9 cellular contexts compared by ENCODE assay signal in genomic region chrX:100447563-100448397, GRCh38. TPM values are rescaled to one million over a fixed set of nuclear protein-coding genes. Genes with fewer than 3 reads are reported as not detected.
DNase-seq lines count a peak whose midpoint lies in the region; ATAC-seq and TF ChIP-seq lines count a peak whose summit lies in the region.
"Had no signal": no experiment of that assay in that cellular context is flagged by ENCODE, and none has a peak within 500 bp of the region (broad histone marks: within the 10 kb centered on the region; RNA-seq: fewer than 3 reads in every experiment).

No MANE protein-coding gene starts in this region.

- DNase-seq in activated CD4-positive, alpha-beta T cell treated with anti-CD3 and anti-CD28 coated beads for 24 hours (ENCODE audit: low read depth in 2 of 2), result peak; percentile 5 to 6
- no peak for DNase-seq in activated CD4-positive, alpha-beta T cell treated with anti-CD3 and anti-CD28 coated beads for 1 hour
- DNase-seq in T1000 (lab: John Stamatoyannopoulos, UW) (peak; percentile 1), erythroblast (lab: John Stamatoyannopoulos, UW) (peak; percentile 0 to 1), mucosa of gallbladder (ENCODE audit: low spot score) (peak; percentile 29), activated gamma-delta T cell (lab: John Stamatoyannopoulos, UW) (no peak)

- ATAC-seq in HG02870 (IDR thresholded peaks at IDR 0.05; ENCODE audit: unreplicated experiment) (peak; percentile 78), HG02840 (IDR thresholded peaks at IDR 0.05; ENCODE audit: low FRiP score, unreplicated experiment) (no peak)
- ATAC-seq: activated naive CD4-positive, alpha-beta T cell treated with anti-CD3 and anti-CD28 coated beads, Interleukin-2, amount 50 U/mL, for 72 hours had no signal

- TF ChIP-seq POLR2A in erythroblast (IDR thresholded peaks at IDR 0.05; ENCODE audit: low read length), result no peak

RNA-seq across cellular contexts. Expression of gene PCDH19, which starts 37.7 kb away (rescaled TPM):
- total RNA-seq in mucosa of gallbladder, result 0.66 TPM
- total RNA-seq: activated naive CD4-positive, alpha-beta T cell treated with anti-CD3 and anti-CD28 coated beads, Interleukin-2, amount 50 U/mL, for 72 hours had no signal

Comparison
In these comparisons a context has a peak if more than half of its experiments do, and no peak if none do; other contexts are left out.
1. DNase-seq: peak in activated CD4-positive, alpha-beta T cell treated with anti-CD3 and anti-CD28 coated beads for 24 hours (2 of 2), T1000 (single experiment), erythroblast (2 of 2) and mucosa of gallbladder (single experiment); none in activated CD4-positive, alpha-beta T cell treated with anti-CD3 and anti-CD28 coated beads for 1 hour (single experiment) and activated gamma-delta T cell (single experiment).